ENCODE assay signal across 16 cellular contexts in the genomic region with DNA sequence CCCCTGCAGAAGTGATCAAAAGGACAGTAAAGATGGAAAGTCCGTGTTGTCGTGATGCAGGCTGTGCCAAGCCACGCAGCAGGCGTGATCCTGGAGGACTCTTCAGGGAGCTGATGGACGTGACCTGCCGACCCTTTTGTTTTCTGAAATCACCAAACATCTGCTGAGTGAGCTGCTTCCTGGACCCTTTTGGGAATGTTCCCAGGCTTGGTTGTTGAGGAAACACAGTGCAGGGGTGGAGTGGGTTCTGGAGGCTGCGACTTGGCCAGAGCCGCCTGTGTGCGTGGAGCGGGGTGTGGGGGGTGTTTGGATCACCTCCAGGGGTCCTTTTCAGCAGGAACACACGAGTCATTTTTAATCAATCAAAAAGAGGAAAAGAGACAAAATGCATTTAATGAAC. TPM values are rescaled to one million over a fixed set of nuclear protein-coding genes. Genes with fewer than 3 reads are reported as not detected.
A peak's percentile ranks its signal among the peaks of the same experiment; 100 is the strongest.
DNase-seq lines count a peak whose midpoint lies in the region; ATAC-seq and TF ChIP-seq lines count a peak whose summit lies in the region.
"Had no signal": no experiment of that assay in that cellular context is flagged by ENCODE, and none has a peak within 500 bp of the region (broad histone marks: within the 10 kb centered on the region; RNA-seq: fewer than 3 reads in every experiment).

No MANE protein-coding gene starts in this region.

- H3K36me3 Mint-ChIP-seq in type B pancreatic cell, result no peaks in the 10 kb centered on the region
- H3K36me3 Mint-ChIP-seq: natural killer cell treated with Interleukin-12 subunit alpha and Interleukin-12 subunit beta and Interleukin-15 and Interleukin-18, amount 100 ng/mL, for 72 hours had no signal

- no peak overlapping the region for H3K4me3 Mint-ChIP-seq in type B pancreatic cell
- H3K4me3 Mint-ChIP-seq: natural killer cell treated with Interleukin-12 subunit alpha and Interleukin-12 subunit beta and Interleukin-15 and Interleukin-18, amount 100 ng/mL, for 72 hours had no signal

- ATAC-seq in GM21447 (IDR thresholded peaks at IDR 0.05; ENCODE audit: unreplicated experiment) (no peak), GM18505 (IDR thresholded peaks at IDR 0.05; ENCODE audit: unreplicated experiment) (no peak)
- ATAC-seq: natural killer cell treated with Interleukin-12 subunit alpha and Interleukin-12 subunit beta and Interleukin-15 and Interleukin-18, amount 100 ng/mL, for 72 hours had no signal

- no peak for TF ChIP-seq CTCF in fibroblast of mammary gland (conservative IDR thresholded peaks at IDR 0.05; ENCODE audit: control insufficient read depth, insufficient read depth, low read depth, low read length)
- TF ChIP-seq CTCF in type B pancreatic cell (conservative IDR thresholded peaks at IDR 0.05), result no peak
- TF ChIP-seq CTCF in breast epithelium (IDR thresholded peaks at IDR 0.05), result no peak

- no peaks in the 10 kb centered on the region for H3K9me3 Mint-ChIP-seq in type B pancreatic cell
- H3K9me3 Mint-ChIP-seq: natural killer cell treated with Interleukin-12 subunit alpha and Interleukin-12 subunit beta and Interleukin-15 and Interleukin-18, amount 100 ng/mL, for 72 hours had no signal

- peaks cover 15% of the 10 kb centered on the region for H3K4me1 Mint-ChIP-seq in type B pancreatic cell (ENCODE audit: unreplicated experiment)

- H3K27me3 ChIP-seq in breast epithelium, result no peaks in the 10 kb centered on the region

- H3K4me3 ChIP-seq in fibroblast of mammary gland (ENCODE audit: control insufficient read depth, low read depth, low read length), result no peak overlapping the region
- H3K4me3 ChIP-seq in breast epithelium, result no peak overlapping the region
- H3K4me3 ChIP-seq: PC-9 had no signal

- no peaks in the 10 kb centered on the region for H3K4me1 ChIP-seq in breast epithelium
- H3K4me1 ChIP-seq: Caco-2 had no signal

- intact Hi-C loops in breast epithelium (cut with DNase I; ENCODE audit: low total_unique reads), result loop anchor here (5.0 kb wide), 1 partner anchor 260 kb away; no protein-coding TSS in a partner anchor

- H3K9me3 ChIP-seq in breast epithelium, result no peaks in the 10 kb centered on the region
- H3K9me3 ChIP-seq: Caco-2 had no signal

- H3K27ac Mint-ChIP-seq in type B pancreatic cell, result peak overlapping the region; percentile 18
- H3K27ac Mint-ChIP-seq: natural killer cell treated with Interleukin-12 subunit alpha and Interleukin-12 subunit beta and Interleukin-15 and Interleukin-18, amount 100 ng/mL, for 72 hours had no signal

- DNase-seq in NCI-H1417 (lab: John Stamatoyannopoulos, UW) (peak in 2 of 3 experiments; percentile 45 to 67), NCI-H1417 treated with DMSO at 0.1 percent for 48 hours (lab: John Stamatoyannopoulos, UW) (no peak), fibroblast of mammary gland (ENCODE audit: low read depth) (peak; percentile 78), lung microvascular endothelial cell (ENCODE audit: low read depth in 2 of 2) (peak; percentile 21 to 80), type B pancreatic cell (ENCODE audit: extremely low spot score, unreplicated experiment) (no peak), breast epithelium (ENCODE audit: low spot score in 2 of 2) (no peak)
- DNase-seq: activated CD4-positive, alpha-beta T cell treated with anti-CD3 and anti-CD28 coated beads, Interleukin-2, amount 50 U/mL, for 4 hours; activated gamma-delta T cell; Caco-2; caudate nucleus; NCI-H2171; PC-9; stimulated activated CD4-positive, alpha-beta T cell treated with anti-CD3 and anti-CD28 coated beads, Interleukin-15, amount 100 ng/mL, for 24 hours had no signal

- H3K27ac ChIP-seq in breast epithelium, result no peak overlapping the region
- H3K27ac ChIP-seq: PC-9 had no signal

- H3K27me3 Mint-ChIP-seq in type B pancreatic cell, result no peaks in the 10 kb centered on the region

- TF ChIP-seq POLR2A in breast epithelium (IDR thresholded peaks at IDR 0.05), result no peak
- no peak for TF ChIP-seq POLR2A in GM18505 (IDR thresholded peaks at IDR 0.05; ENCODE audit: borderline replicate concordance, extremely low read depth, insufficient read depth, insufficient read length)

- H3K36me3 ChIP-seq in breast epithelium, result no peaks in the 10 kb centered on the region

RNA-seq across cellular contexts. Expression of a gene that starts 15.4 kb away (rescaled TPM):
- 2.0 and 5.2 TPM in 2 replicates for total RNA-seq in lung microvascular endothelial cell
- 27.6 and 42.9 TPM in 2 replicates for total RNA-seq in type B pancreatic cell (ENCODE audit: low replicate concordance)
- 10 to 100 TPM in 2 of 3 donors, 1 to 10 TPM in 1; 9.5 to 24.0 (median 20.2) TPM for total RNA-seq in breast epithelium

RNA-seq across cellular contexts. Expression of a gene that starts 33.3 kb away (rescaled TPM):
- total RNA-seq in lung microvascular endothelial cell (2.4 and 2.8 TPM in 2 replicates), type B pancreatic cell (ENCODE audit: low replicate concordance) (10.7 and 18.8 TPM in 2 replicates), breast epithelium (1 to 10 TPM; 5.6 to 6.7 (median 5.8) TPM)

RNA-seq across cellular contexts. Expression of a gene that starts 33.6 kb away (rescaled TPM):
- total RNA-seq in lung microvascular endothelial cell (24.0 and 36.5 TPM in 2 replicates), type B pancreatic cell (ENCODE audit: low replicate concordance) (71.7 and 83.8 TPM in 2 replicates), breast epithelium (10 to 100 TPM; 76.0 to 79.5 (median 77.4) TPM)

Comparison
In these comparisons a context has a peak if more than half of its experiments do, and no peak if none do; other contexts are left out.
1. DNase-seq: peak in NCI-H1417 (2 of 3), fibroblast of mammary gland (single experiment) and lung microvascular endothelial cell (2 of 2); none in NCI-H1417 treated with DMSO at 0.1 percent for 48 hours (single experiment), type B pancreatic cell (single experiment) and breast epithelium (0 of 2).